Comparison of ENCODE assay signal across 1 cellular context in the genomic region with DNA sequence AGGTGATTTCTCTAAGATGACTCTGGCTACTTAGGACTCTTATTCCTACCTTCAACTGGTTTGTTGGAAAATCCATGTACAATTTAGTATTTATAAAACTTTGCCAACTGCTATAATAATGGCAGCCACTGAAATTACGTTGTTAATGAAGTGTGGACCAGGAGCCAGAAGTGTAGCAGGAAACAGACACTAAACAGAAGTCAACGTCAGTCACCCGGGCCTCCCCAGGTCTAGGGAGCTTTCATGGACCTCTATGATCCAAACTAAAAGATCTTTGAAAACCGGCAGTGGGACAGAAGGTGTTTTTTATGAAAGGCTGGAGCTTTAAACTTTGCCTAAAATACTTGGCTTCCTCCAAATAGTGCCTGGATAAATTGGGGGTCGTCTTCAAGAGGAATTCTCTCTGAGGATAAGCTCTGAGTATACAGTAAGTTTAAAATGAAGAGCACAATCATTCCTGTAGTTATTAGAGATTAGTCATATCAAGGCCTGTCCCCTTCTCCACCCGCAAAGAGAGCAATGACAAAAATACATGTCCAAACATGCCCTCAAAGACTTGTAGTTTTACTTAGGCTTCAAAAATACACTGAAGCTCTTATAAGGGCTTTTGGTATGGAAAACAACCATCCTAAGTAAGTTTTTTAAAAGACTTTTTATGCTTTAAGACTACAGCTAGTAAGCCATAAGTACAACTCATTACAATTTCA.
TF ChIP-seq lines count a peak whose summit lies in the region.

No MANE protein-coding gene starts in this region.

TF ChIP-seq in IMR-90, 13 proteins besides CTCF, POLR2A, EP300 and RAD21:
- TF ChIP-seq FOS (IDR thresholded peaks at IDR 0.05; ENCODE audit: low read depth, low read length) (0 out of 2 replicates have a peak, but pooled peaks have one; percentile 3), SMC3 (IDR thresholded peaks at IDR 0.05; ENCODE audit: low read depth, low read length) (no peak)
